In genomic region chr10:91923371-91924211, GRCh38 we compare ENCODE assay signal across 8 cellular contexts. TPM values are rescaled to one million over a fixed set of nuclear protein-coding genes. Genes with fewer than 3 reads are reported as not detected.
DNase-seq lines count a peak whose midpoint lies in the region; ATAC-seq, FAIRE-seq and TF ChIP-seq lines count a peak whose summit lies in the region.

Gene BTAF1 (plus strand): TSS chr10:91923770. CDS start chr10:91924077, 307 bp downstream.

- POLR2A ChIA-PET in activated naive CD8-positive, alpha-beta T cell treated with anti-CD3 and anti-CD28 coated beads, Interleukin-2, amount 10 ng/mL, durations not matched to agents 7 days and 5 days (lab: Charles Lee), result interaction anchor here (0.5 to 2.5 kb wide), 13 partner anchors 9 to 924 kb away, joined by 3 to 22 read pairs (median 4); partner anchors contain the start of genes CPEB3, FGFBP3, MARCHF5 and TNKS2

- H2AFZ ChIP-seq in SU-DHL-6 (ENCODE audit: low read depth, low read length, severe bottlenecking), result peak within 1 kb of the TSS; percentile 89

- no peaks in the 10 kb centered on the region for H3K9me3 ChIP-seq in SU-DHL-6 (ENCODE audit: insufficient read depth, low read length)
- H3K9me3 ChIP-seq in pancreas, result no peaks in the 10 kb centered on the region
- no peaks in the 10 kb centered on the region for H3K9me3 ChIP-seq in tibial artery

- 0% methylated on average over 65 of the region's 65 CpGs for WGBS in pancreas, 2 donors

- peak; percentile 82 for DNase-seq in HFFc6
- DNase-seq in NB4 (ENCODE audit: low read depth), result peak; percentile 97
- peak; percentile 92 for DNase-seq in activated naive CD8-positive, alpha-beta T cell treated with anti-CD3 and anti-CD28 coated beads, Interleukin-2, amount 10 ng/mL, durations not matched to agents 7 days and 5 days
- DNase-seq in Right ventricle myocardium inferior (ENCODE audit: missing footprints), result peak; percentile 99
- peak; percentile 86 to 98 (median 92) for DNase-seq in pancreas
- DNase-seq in tibial artery, result peak; percentile 90 to 93

- H3K9me2 ChIP-seq in SU-DHL-6 (replicated peaks; ENCODE audit: insufficient read depth, low read length), result no peaks in the 10 kb centered on the region

- H3K36me3 ChIP-seq in SU-DHL-6 (ENCODE audit: low read length), result peaks cover 4% of the 10 kb centered on the region; the same call in 1 of the 2 replicates
- no peaks in the 10 kb centered on the region for H3K36me3 ChIP-seq in pancreas
- H3K36me3 ChIP-seq in tibial artery, result no peaks in the 10 kb centered on the region

- peaks cover 43% of the 10 kb centered on the region for H3K4me1 Mint-ChIP-seq in HFFc6 (ENCODE audit: low read depth)
- peaks cover 30% of the 10 kb centered on the region for H3K4me1 Mint-ChIP-seq in activated naive CD8-positive, alpha-beta T cell treated with anti-CD3 and anti-CD28 coated beads, Interleukin-2, amount 10 ng/mL, durations not matched to agents 7 days and 5 days

- peak within 1 kb of the TSS; percentile 99 for H3K27ac Mint-ChIP-seq in HFFc6
- peak within 1 kb of the TSS; percentile 100 for H3K27ac Mint-ChIP-seq in activated naive CD8-positive, alpha-beta T cell treated with anti-CD3 and anti-CD28 coated beads, Interleukin-2, amount 10 ng/mL, durations not matched to agents 7 days and 5 days

- peak within 1 kb of the TSS; percentile 91 for H3K9ac ChIP-seq in SU-DHL-6 (ENCODE audit: low read length)

- H3K4me3 ChIP-seq in GM08714 (ENCODE audit: low read length) (peak within 1 kb of the TSS; percentile 99), NB4 (ENCODE audit: low read depth, low read length) (peak within 1 kb of the TSS; percentile 80), SU-DHL-6 (ENCODE audit: insufficient read depth, low read length, poor library complexity, severe bottlenecking) (peak within 1 kb of the TSS; percentile 99), pancreas (peak within 1 kb of the TSS; percentile 56 to 91 (median 68)), tibial artery (peak within 1 kb of the TSS; percentile 69 to 79)

- H3F3A ChIP-seq in SU-DHL-6 (ENCODE audit: insufficient read depth), result peaks cover 6% of the 10 kb centered on the region; the same call in 1 of the 2 replicates

- H3K4me2 ChIP-seq in SU-DHL-6 (ENCODE audit: low read depth, low read length, poor library complexity, severe bottlenecking), result peak within 1 kb of the TSS; percentile 88

- H4K20me1 ChIP-seq in SU-DHL-6 (ENCODE audit: low read depth, low read length), result peaks cover 8% of the 10 kb centered on the region; the same call in 1 of the 2 replicates

- peak; percentile 98 for TF ChIP-seq POLR2A in NB4 (IDR thresholded peaks at IDR 0.05; ENCODE audit: extremely low read depth, insufficient read length)

- TF ChIP-seq CTCF in HFFc6 (IDR thresholded peaks at IDR 0.05) (no peak), NB4 (IDR thresholded peaks at IDR 0.05; ENCODE audit: low read depth, low read length) (no peak), SU-DHL-6 (IDR thresholded peaks at IDR 0.05; ENCODE audit: insufficient read depth, low read length, poor library complexity, severe bottlenecking) (no peak), pancreas (IDR thresholded peaks at IDR 0.05) (no peak), tibial artery (IDR thresholded peaks at IDR 0.05) (no peak)

- H3K79me2 ChIP-seq in SU-DHL-6 (ENCODE audit: insufficient read depth, low read length), result peaks cover 50% of the 10 kb centered on the region

- peaks cover 2% of the 10 kb centered on the region; the same call in 1 of the 2 replicates for H3K27me3 Mint-ChIP-seq in HFFc6 (ENCODE audit: insufficient read depth)
- peaks cover 6% of the 10 kb centered on the region for H3K27me3 Mint-ChIP-seq in activated naive CD8-positive, alpha-beta T cell treated with anti-CD3 and anti-CD28 coated beads, Interleukin-2, amount 10 ng/mL, durations not matched to agents 7 days and 5 days

- H3K27me3 ChIP-seq in SU-DHL-6 (ENCODE audit: low read length), result no peaks in the 10 kb centered on the region
- H3K27me3 ChIP-seq in pancreas, result no peaks in the 10 kb centered on the region
- H3K27me3 ChIP-seq in tibial artery, result peaks cover 0 to 4% of the 10 kb centered on the region in 2 donors

- H3K9me3 Mint-ChIP-seq in HFFc6, result peaks cover 6% of the 10 kb centered on the region; the same call in 1 of the 2 replicates
- H3K9me3 Mint-ChIP-seq in activated naive CD8-positive, alpha-beta T cell treated with anti-CD3 and anti-CD28 coated beads, Interleukin-2, amount 10 ng/mL, durations not matched to agents 7 days and 5 days, result peaks cover 1% of the 10 kb centered on the region

- peak within 1 kb of the TSS; percentile 99 for H3K4me3 Mint-ChIP-seq in HFFc6
- H3K4me3 Mint-ChIP-seq in activated naive CD8-positive, alpha-beta T cell treated with anti-CD3 and anti-CD28 coated beads, Interleukin-2, amount 10 ng/mL, durations not matched to agents 7 days and 5 days, result peak within 1 kb of the TSS; percentile 99

- intact Hi-C loops in Right ventricle myocardium inferior (cut with DNase I), result no loop called here
- intact Hi-C loops in pancreas (cut with DNase I), result no loop called here
- intact Hi-C loops in tibial artery (cut with DNase I; ENCODE audit: low total_unique reads), result no loop called here

- FAIRE-seq in pancreas (lab: Jason Lieb, UNC), result no peak

- H3K27ac ChIP-seq in SU-DHL-6 (ENCODE audit: low read depth, low read length), result peak within 1 kb of the TSS; percentile 64
- peak within 1 kb of the TSS; percentile 92 to 98 (median 94) for H3K27ac ChIP-seq in pancreas
- H3K27ac ChIP-seq in tibial artery, result peak within 1 kb of the TSS; percentile 95 to 96

- H3K4me1 ChIP-seq in pancreas (peaks cover 0 to 23% (median 16%) of the 10 kb centered on the region in 3 donors), tibial artery (peaks cover 0 to 39% (median 16%) of the 10 kb centered on the region in 4 donors)

- ATAC-seq in activated naive CD8-positive, alpha-beta T cell treated with anti-CD3 and anti-CD28 coated beads, Interleukin-2, amount 10 ng/mL, durations not matched to agents 7 days and 5 days (ENCODE audit: low read depth), result peak; percentile 96
- ATAC-seq in Right ventricle myocardium inferior (peak; percentile 99), pancreas (peak; percentile 96 to 99 (median 98))

- H3K36me3 Mint-ChIP-seq in HFFc6 (ENCODE audit: low read depth), result peaks cover 24% of the 10 kb centered on the region
- peaks cover 8% of the 10 kb centered on the region for H3K36me3 Mint-ChIP-seq in activated naive CD8-positive, alpha-beta T cell treated with anti-CD3 and anti-CD28 coated beads, Interleukin-2, amount 10 ng/mL, durations not matched to agents 7 days and 5 days

RNA-seq across cellular contexts. Expression of gene BTAF1, which starts in this region (rescaled TPM):
- total RNA-seq in HFFc6 (2021; fragmentation: NEBNext Ultra II Directional; extraction: Animal tissue kit (Norgen Biotek cat#: 25700)), result 10 to 100 TPM; 18.1 to 20.8 (median 20.4) TPM
- 10 to 100 TPM; 59.9 to 62.1 TPM for total RNA-seq in activated naive CD8-positive, alpha-beta T cell treated with anti-CD3 and anti-CD28 coated beads, Interleukin-2, amount 10 ng/mL, durations not matched to agents 7 days and 5 days
- total RNA-seq in Right ventricle myocardium inferior (10.4 TPM), pancreas (10 to 100 TPM in 5 of 6 donors, 1 to 10 TPM in 1; 7.2 to 16.4 (median 12.7) TPM)
- 10 to 100 TPM in 1 of 2 donors, 1 to 10 TPM in 1; 5.5 to 13.5 TPM for polyA plus RNA-seq in pancreas

Comparison
In these comparisons a context has a peak if more than half of its experiments do, and no peak if none do; other contexts are left out.
1. Peak in every context shown above with its lines: DNase-seq, ATAC-seq, H3K4me3 ChIP-seq and H3K27ac ChIP-seq.